Comparison of ENCODE assay signal across 1 cellular context in the genomic region with DNA sequence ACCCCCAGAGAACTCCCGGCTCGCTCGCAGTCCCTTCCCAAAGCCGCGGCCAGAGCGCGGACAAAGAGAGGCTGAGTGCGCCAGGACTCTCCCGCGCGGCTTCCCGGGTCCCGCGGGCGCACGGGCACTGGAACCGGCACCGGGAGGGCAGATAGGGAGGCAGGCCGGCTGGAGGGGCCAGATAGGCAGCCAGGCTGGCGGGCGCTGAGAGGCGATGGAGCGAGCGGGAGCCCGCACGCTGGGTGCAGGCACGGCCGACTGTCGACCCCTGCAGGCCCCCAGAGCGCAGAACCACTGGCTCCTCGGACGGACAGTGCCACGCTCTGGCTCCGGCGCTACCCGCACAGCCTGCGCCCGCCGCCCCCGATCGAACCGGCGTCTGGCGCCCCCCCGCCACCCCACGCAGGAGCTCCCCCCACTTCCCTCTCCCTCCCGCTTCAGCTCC.
TF ChIP-seq lines count a peak whose summit lies in the region.

No MANE protein-coding gene starts in this region.

TF ChIP-seq in GM12878, 131 proteins besides CTCF, POLR2A, EP300 and RAD21:
- TF ChIP-seq DPF2 (IDR thresholded peaks at IDR 0.05) (0 out of 2 replicates have a peak, but pooled peaks have one; percentile 10), IKZF1 (conservative IDR thresholded peaks at IDR 0.05) (0 out of 2 replicates have a peak, but pooled peaks have one; percentile 22), GATAD2B (conservative IDR thresholded peaks at IDR 0.05; ENCODE audit: low read depth) (0 out of 2 replicates have a peak, but pooled peaks have one; percentile 21), TCF3 (IDR thresholded peaks at IDR 0.05; ENCODE audit: borderline replicate concordance, insufficient read depth, low read depth, low read length) (0 out of 2 replicates have a peak, but pooled peaks have one; percentile 8), HDAC6 (IDR thresholded peaks at IDR 0.05; ENCODE audit: unreplicated experiment) (peak; percentile 32), STAT3 (IDR thresholded peaks at IDR 0.05; ENCODE audit: low read depth, low read length) (no peak), SMC3 (IDR thresholded peaks at IDR 0.05; ENCODE audit: borderline replicate concordance, low read length) (0 out of 2 replicates have a peak, but pooled peaks have one; percentile 4)
- TF ChIP-seq, protein P1, sequence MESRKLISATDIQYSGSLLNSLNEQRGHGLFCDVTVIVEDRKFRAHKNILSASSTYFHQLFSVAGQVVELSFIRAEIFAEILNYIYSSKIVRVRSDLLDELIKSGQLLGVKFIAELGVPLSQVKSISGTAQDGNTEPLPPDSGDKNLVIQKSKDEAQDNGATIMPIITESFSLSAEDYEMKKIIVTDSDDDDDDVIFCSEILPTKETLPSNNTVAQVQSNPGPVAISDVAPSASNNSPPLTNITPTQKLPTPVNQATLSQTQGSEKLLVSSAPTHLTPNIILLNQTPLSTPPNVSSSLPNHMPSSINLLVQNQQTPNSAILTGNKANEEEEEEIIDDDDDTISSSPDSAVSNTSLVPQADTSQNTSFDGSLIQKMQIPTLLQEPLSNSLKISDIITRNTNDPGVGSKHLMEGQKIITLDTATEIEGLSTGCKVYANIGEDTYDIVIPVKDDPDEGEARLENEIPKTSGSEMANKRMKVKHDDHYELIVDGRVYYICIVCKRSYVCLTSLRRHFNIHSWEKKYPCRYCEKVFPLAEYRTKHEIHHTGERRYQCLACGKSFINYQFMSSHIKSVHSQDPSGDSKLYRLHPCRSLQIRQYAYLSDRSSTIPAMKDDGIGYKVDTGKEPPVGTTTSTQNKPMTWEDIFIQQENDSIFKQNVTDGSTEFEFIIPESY (IDR thresholded peaks at IDR 0.05) = no peak
- TF ChIP-seq, protein P2, sequence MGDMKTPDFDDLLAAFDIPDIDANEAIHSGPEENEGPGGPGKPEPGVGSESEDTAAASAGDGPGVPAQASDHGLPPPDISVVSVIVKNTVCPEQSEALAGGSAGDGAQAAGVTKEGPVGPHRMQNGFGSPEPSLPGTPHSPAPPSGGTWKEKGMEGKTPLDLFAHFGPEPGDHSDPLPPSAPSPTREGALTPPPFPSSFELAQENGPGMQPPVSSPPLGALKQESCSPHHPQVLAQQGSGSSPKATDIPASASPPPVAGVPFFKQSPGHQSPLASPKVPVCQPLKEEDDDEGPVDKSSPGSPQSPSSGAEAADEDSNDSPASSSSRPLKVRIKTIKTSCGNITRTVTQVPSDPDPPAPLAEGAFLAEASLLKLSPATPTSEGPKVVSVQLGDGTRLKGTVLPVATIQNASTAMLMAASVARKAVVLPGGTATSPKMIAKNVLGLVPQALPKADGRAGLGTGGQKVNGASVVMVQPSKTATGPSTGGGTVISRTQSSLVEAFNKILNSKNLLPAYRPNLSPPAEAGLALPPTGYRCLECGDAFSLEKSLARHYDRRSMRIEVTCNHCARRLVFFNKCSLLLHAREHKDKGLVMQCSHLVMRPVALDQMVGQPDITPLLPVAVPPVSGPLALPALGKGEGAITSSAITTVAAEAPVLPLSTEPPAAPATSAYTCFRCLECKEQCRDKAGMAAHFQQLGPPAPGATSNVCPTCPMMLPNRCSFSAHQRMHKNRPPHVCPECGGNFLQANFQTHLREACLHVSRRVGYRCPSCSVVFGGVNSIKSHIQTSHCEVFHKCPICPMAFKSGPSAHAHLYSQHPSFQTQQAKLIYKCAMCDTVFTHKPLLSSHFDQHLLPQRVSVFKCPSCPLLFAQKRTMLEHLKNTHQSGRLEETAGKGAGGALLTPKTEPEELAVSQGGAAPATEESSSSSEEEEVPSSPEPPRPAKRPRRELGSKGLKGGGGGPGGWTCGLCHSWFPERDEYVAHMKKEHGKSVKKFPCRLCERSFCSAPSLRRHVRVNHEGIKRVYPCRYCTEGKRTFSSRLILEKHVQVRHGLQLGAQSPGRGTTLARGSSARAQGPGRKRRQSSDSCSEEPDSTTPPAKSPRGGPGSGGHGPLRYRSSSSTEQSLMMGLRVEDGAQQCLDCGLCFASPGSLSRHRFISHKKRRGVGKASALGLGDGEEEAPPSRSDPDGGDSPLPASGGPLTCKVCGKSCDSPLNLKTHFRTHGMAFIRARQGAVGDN (IDR thresholded peaks at IDR 0.05) = no peak
